ENCODE assay signal across 11 cellular contexts in genomic region chr20:38164624-38165088, GRCh38. TPM values are rescaled to one million over a fixed set of nuclear protein-coding genes. Genes with fewer than 3 reads are reported as not detected.
DNase-seq lines count a peak whose midpoint lies in the region; ATAC-seq and TF ChIP-seq lines count a peak whose summit lies in the region.
"Had no signal": no experiment of that assay in that cellular context is flagged by ENCODE, and none has a peak within 500 bp of the region (broad histone marks: within the 10 kb centered on the region; RNA-seq: fewer than 3 reads in every experiment).

No MANE protein-coding gene starts in this region.

- no peaks in the 10 kb centered on the region for H3K36me3 Mint-ChIP-seq in osteocyte (ENCODE audit: unreplicated experiment)
- H3K36me3 Mint-ChIP-seq: CD4-positive, alpha-beta memory T cell had no signal

- peak overlapping the region; percentile 52 for H3K4me3 ChIP-seq in AG10803 (ENCODE audit: low read length)
- H3K4me3 ChIP-seq in SJSA1, result peak overlapping the region; percentile 45

- peaks cover 14% of the 10 kb centered on the region for H3K36me3 ChIP-seq in SJSA1

- intact Hi-C loops in Right ventricle myocardium inferior (cut with DNase I), result loop anchor here (1.0 to 2.0 kb wide), 3 partner anchors 58 to 108 kb away; no protein-coding TSS in a partner anchor

- H3K27ac Mint-ChIP-seq in osteocyte (ENCODE audit: unreplicated experiment), result no peak overlapping the region
- H3K27ac Mint-ChIP-seq: activated CD4-positive, alpha-beta T cell treated with anti-CD3 and anti-CD28 coated beads, Interleukin-2, amount 10 ng/mL, durations not matched to agents 24 days and 14 days had no signal

- no peak for DNase-seq in AG10803 (ENCODE audit: low read depth)
- no peak for DNase-seq in SJSA1 (ENCODE audit: low read depth in 1 of 2, low spot score in 2 of 2)
- DNase-seq in Right ventricle myocardium inferior (ENCODE audit: missing footprints), result no peak
- DNase-seq in osteocyte (ENCODE audit: extremely low spot score, unreplicated experiment), result no peak
- no peak for DNase-seq in NCI-H128 (lab: John Stamatoyannopoulos, UW; ENCODE audit: unreplicated experiment)
- no peak for DNase-seq in amniotic stem cell (lab: John Stamatoyannopoulos, UW)
- DNase-seq in NCI-H226, result no peak
- DNase-seq: occipital lobe had no signal

- no peaks in the 10 kb centered on the region for H3K27me3 Mint-ChIP-seq in osteocyte (ENCODE audit: unreplicated experiment)

- peak; percentile 6 for ATAC-seq in Right ventricle myocardium inferior
- no peak for ATAC-seq in GM18909 (IDR thresholded peaks at IDR 0.05; ENCODE audit: poor library complexity, unreplicated experiment)

- H3K27me3 ChIP-seq in SJSA1 (replicated peaks), result no peaks in the 10 kb centered on the region

- H3K9me3 ChIP-seq in SJSA1 (replicated peaks), result no peaks in the 10 kb centered on the region

- H3K27ac ChIP-seq in SJSA1, result no peak overlapping the region; the same call in 1 of the 2 replicates

- peak overlapping the region; percentile 50 for H3K4me3 Mint-ChIP-seq in osteocyte (ENCODE audit: unreplicated experiment)

- H3K4me1 ChIP-seq in SJSA1 (replicated peaks), result peaks cover 29% of the 10 kb centered on the region

- TF ChIP-seq CTCF in AG10803 (conservative IDR thresholded peaks at IDR 0.05; ENCODE audit: low read length) (no peak), osteocyte (IDR thresholded peaks at IDR 0.05) (no peak)

- no peaks in the 10 kb centered on the region for H3K9me3 Mint-ChIP-seq in osteocyte (ENCODE audit: unreplicated experiment)
- H3K9me3 Mint-ChIP-seq: activated CD4-positive, alpha-beta T cell treated with anti-CD3 and anti-CD28 coated beads, Interleukin-2, amount 10 ng/mL, durations not matched to agents 24 days and 14 days; CD4-positive, alpha-beta memory T cell had no signal

- peaks cover 41% of the 10 kb centered on the region for H3K4me1 Mint-ChIP-seq in osteocyte (ENCODE audit: unreplicated experiment)

RNA-seq across cellular contexts. Expression of gene TGM2, which starts 0.4 kb away (rescaled TPM):
- total RNA-seq in SJSA1 (2014; rRNA removed; shearing (Covaris generic)), result 32.2 and 34.9 TPM in 2 replicates
- 581 TPM for total RNA-seq in Right ventricle myocardium inferior
- 29.2 and 32.7 TPM in 2 replicates for total RNA-seq in osteocyte

Comparison
In these comparisons a context has a peak if more than half of its experiments do, and no peak if none do; other contexts are left out.
1. RNA of gene TGM2, which starts 0.4 kb away (total RNA-seq): 581 TPM in Right ventricle myocardium inferior (single experiment); 32.2 to 34.9 TPM in SJSA1 and 29.2 to 32.7 TPM in osteocyte; every median in the first group is over 10 times any median in the second.